In genomic region chr10:35386594-35387174, GRCh38 we compare ENCODE assay signal across 1 cellular context.
TF ChIP-seq lines count a peak whose summit lies in the region.

No MANE protein-coding gene starts in this region.

TF ChIP-seq in HepG2, 621 proteins besides CTCF, POLR2A, EP300 and RAD21 (continued from another document):
- TF ChIP-seq ZNF407 (CRISPR knock-in tag; IDR thresholded peaks at IDR 0.05; ENCODE audit: not compliant biosample characterization) (no peak), ZNF746 (CRISPR knock-in tag; IDR thresholded peaks at IDR 0.05) (no peak), ZNF274 (CRISPR knock-in tag; IDR thresholded peaks at IDR 0.05) (no peak), THAP11 (CRISPR knock-in tag; IDR thresholded peaks at IDR 0.05) (no peak), ZBED4 (CRISPR knock-in tag; IDR thresholded peaks at IDR 0.05; ENCODE audit: borderline replicate concordance) (0 out of 2 replicates have a peak, but pooled peaks have one; percentile 41), NKX3-1 (CRISPR knock-in tag; IDR thresholded peaks at IDR 0.05) (no peak), ZNF253 (CRISPR knock-in tag; IDR thresholded peaks at IDR 0.05; ENCODE audit: borderline replicate concordance) (no peak), ZBTB20 (CRISPR knock-in tag; IDR thresholded peaks at IDR 0.05; ENCODE audit: borderline replicate concordance, low read depth) (no peak), FLYWCH1 (CRISPR knock-in tag; IDR thresholded peaks at IDR 0.05) (no peak), KAT8 (CRISPR knock-in tag; IDR thresholded peaks at IDR 0.05) (0 out of 2 replicates have a peak, but pooled peaks have one; percentile 15), PTBP1 (IDR thresholded peaks at IDR 0.05; ENCODE audit: low read depth, low read length, poor library complexity, severe bottlenecking) (no peak), PAX8 (CRISPR knock-in tag; IDR thresholded peaks at IDR 0.05; ENCODE audit: borderline replicate concordance) (no peak), ZFY (CRISPR knock-in tag; IDR thresholded peaks at IDR 0.05) (no peak), ZNF530 (CRISPR knock-in tag; IDR thresholded peaks at IDR 0.05; ENCODE audit: low read depth) (no peak), ZNF34 (CRISPR knock-in tag; IDR thresholded peaks at IDR 0.05; ENCODE audit: borderline replicate concordance) (no peak), ISL2 (CRISPR knock-in tag; IDR thresholded peaks at IDR 0.05) (no peak), ZNF431 (CRISPR knock-in tag; IDR thresholded peaks at IDR 0.05; ENCODE audit: borderline replicate concordance, low read depth) (no peak), SOX13 (IDR thresholded peaks at IDR 0.05) (no peak), SOX13 (CRISPR knock-in tag; conservative IDR thresholded peaks at IDR 0.05 in 1 of 2, IDR thresholded peaks at IDR 0.05 in 1 of 2) (no peak), ERF (CRISPR knock-in tag; IDR thresholded peaks at IDR 0.05) (no peak)
- TF ChIP-seq, protein P1, sequence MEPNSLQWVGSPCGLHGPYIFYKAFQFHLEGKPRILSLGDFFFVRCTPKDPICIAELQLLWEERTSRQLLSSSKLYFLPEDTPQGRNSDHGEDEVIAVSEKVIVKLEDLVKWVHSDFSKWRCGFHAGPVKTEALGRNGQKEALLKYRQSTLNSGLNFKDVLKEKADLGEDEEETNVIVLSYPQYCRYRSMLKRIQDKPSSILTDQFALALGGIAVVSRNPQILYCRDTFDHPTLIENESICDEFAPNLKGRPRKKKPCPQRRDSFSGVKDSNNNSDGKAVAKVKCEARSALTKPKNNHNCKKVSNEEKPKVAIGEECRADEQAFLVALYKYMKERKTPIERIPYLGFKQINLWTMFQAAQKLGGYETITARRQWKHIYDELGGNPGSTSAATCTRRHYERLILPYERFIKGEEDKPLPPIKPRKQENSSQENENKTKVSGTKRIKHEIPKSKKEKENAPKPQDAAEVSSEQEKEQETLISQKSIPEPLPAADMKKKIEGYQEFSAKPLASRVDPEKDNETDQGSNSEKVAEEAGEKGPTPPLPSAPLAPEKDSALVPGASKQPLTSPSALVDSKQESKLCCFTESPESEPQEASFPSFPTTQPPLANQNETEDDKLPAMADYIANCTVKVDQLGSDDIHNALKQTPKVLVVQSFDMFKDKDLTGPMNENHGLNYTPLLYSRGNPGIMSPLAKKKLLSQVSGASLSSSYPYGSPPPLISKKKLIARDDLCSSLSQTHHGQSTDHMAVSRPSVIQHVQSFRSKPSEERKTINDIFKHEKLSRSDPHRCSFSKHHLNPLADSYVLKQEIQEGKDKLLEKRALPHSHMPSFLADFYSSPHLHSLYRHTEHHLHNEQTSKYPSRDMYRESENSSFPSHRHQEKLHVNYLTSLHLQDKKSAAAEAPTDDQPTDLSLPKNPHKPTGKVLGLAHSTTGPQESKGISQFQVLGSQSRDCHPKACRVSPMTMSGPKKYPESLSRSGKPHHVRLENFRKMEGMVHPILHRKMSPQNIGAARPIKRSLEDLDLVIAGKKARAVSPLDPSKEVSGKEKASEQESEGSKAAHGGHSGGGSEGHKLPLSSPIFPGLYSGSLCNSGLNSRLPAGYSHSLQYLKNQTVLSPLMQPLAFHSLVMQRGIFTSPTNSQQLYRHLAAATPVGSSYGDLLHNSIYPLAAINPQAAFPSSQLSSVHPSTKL (CRISPR knock-in tag; IDR thresholded peaks at IDR 0.05): peak; percentile 42
- TF ChIP-seq, protein P2, sequence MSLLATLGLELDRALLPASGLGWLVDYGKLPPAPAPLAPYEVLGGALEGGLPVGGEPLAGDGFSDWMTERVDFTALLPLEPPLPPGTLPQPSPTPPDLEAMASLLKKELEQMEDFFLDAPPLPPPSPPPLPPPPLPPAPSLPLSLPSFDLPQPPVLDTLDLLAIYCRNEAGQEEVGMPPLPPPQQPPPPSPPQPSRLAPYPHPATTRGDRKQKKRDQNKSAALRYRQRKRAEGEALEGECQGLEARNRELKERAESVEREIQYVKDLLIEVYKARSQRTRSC (CRISPR knock-in tag; IDR thresholded peaks at IDR 0.05; ENCODE audit: low read depth): no peak
